In genomic region chr13:24195626-24196025, GRCh38 we compare ENCODE assay signal across 20 cellular contexts. TPM values are rescaled to one million over a fixed set of nuclear protein-coding genes. Genes with fewer than 3 reads are reported as not detected.
DNase-seq lines count a peak whose midpoint lies in the region; ATAC-seq, FAIRE-seq and TF ChIP-seq lines count a peak whose summit lies in the region.
"Had no signal": no experiment of that assay in that cellular context is flagged by ENCODE, and none has a peak within 500 bp of the region (broad histone marks: within the 10 kb centered on the region; RNA-seq: fewer than 3 reads in every experiment).

No MANE protein-coding gene starts in this region.

- 0 out of 2 replicates have a peak, but pooled peaks cover 3% of the 10 kb centered on the region for H4K20me1 ChIP-seq in HepG2 (ENCODE audit: insufficient read depth, low read length)
- H4K20me1 ChIP-seq: BLaER1 treated with 17β-estradiol and CSF1 and Interleukin-3, amounts not matched to agents 10 nM and 100 nM had no signal

- H3K9me3 ChIP-seq in liver (ENCODE audit: control insufficient read depth in 4 of 4, low read length in 3 of 4): no peaks in the 10 kb centered on the region
- H3K9me3 ChIP-seq in HepG2 (ENCODE audit: low read length): no peaks in the 10 kb centered on the region
- no peaks in the 10 kb centered on the region for H3K9me3 ChIP-seq in kidney (ENCODE audit: control insufficient read depth in 1 of 2, low read length in 2 of 2)
- H3K9me3 ChIP-seq in Caco-2: no peaks in the 10 kb centered on the region

- peaks cover 2 to 44% (median 25%) of the 10 kb centered on the region in 4 donors for H3K4me1 ChIP-seq in liver (ENCODE audit: control insufficient read depth in 4 of 4, insufficient read depth in 4 of 4, low read length in 3 of 4)
- H3K4me1 ChIP-seq in HepG2 (ENCODE audit: insufficient read depth, low read length): peaks cover 26% of the 10 kb centered on the region
- H3K4me1 ChIP-seq in kidney (ENCODE audit: control insufficient read depth in 1 of 2, insufficient read depth in 1 of 2, low read depth in 1 of 2, low read length in 2 of 2): peaks cover 19 to 26% of the 10 kb centered on the region in 2 donors
- H3K4me1 ChIP-seq in Caco-2: peaks cover 5% of the 10 kb centered on the region

- TF ChIP-seq EP300 in HepG2 (IDR thresholded peaks at IDR 0.05; ENCODE audit: low read depth in 2 of 2, low read length in 2 of 2) (no peak), HepG2 (CRISPR knock-in tag; IDR thresholded peaks at IDR 0.05; ENCODE audit: borderline replicate concordance) (no peak)

- peaks cover 7% of the 10 kb centered on the region for H3K36me3 Mint-ChIP-seq in nephron (ENCODE audit: low read depth)
- H3K36me3 Mint-ChIP-seq in Caco-2 (ENCODE audit: insufficient read depth, unreplicated experiment): no peaks in the 10 kb centered on the region
- H3K36me3 Mint-ChIP-seq: CD8-positive, alpha-beta T cell had no signal

- CTCF ChIA-PET in HepG2 (lab: Yijun Ruan, JAX; ENCODE audit: low intra/inter-chr PET ratio, low total read pairs) (no interaction called here), Caco-2 (lab: Charles Lee) (no interaction called here)

- H3K36me3 ChIP-seq in liver (ENCODE audit: control insufficient read depth in 4 of 4, insufficient read depth in 3 of 4, low read depth in 1 of 4, low read length in 3 of 4) (no peaks in the 10 kb centered on the region), HepG2 (replicated peaks in 1 of 2; ENCODE audit: control insufficient read depth in 1 of 2, insufficient read depth in 2 of 2, low read length in 2 of 2) (no peaks in the 10 kb centered on the region; a peak in 1 of 5 replicates), kidney (ENCODE audit: control insufficient read depth in 1 of 2, insufficient read depth in 2 of 2, low read length in 2 of 2) (no peaks in the 10 kb centered on the region), Caco-2 (ENCODE audit: control insufficient read depth, insufficient read depth, low read length) (no peaks in the 10 kb centered on the region; the same call in 1 of the 2 replicates)

- POLR2A ChIA-PET in HepG2 (lab: Yijun Ruan, JAX): interaction anchor here (1.2 kb wide), 1 partner anchor 12 kb away, joined by 3 read pairs; no protein-coding TSS in a partner anchor
- POLR2A ChIA-PET in Caco-2 (lab: Charles Lee): no interaction called here

- H3K27me3 ChIP-seq in liver (ENCODE audit: control insufficient read depth in 4 of 4, insufficient read depth in 4 of 4, low read length in 3 of 4) (no peaks in the 10 kb centered on the region), HepG2 (ENCODE audit: control insufficient read depth in 1 of 2, insufficient read depth in 2 of 2, low read length in 2 of 2) (no peaks in the 10 kb centered on the region), Caco-2 (replicated peaks; ENCODE audit: control insufficient read depth, insufficient read depth, low read length) (no peaks in the 10 kb centered on the region)
- H3K27me3 ChIP-seq: BLaER1 treated with 17β-estradiol and CSF1 and Interleukin-3, amounts not matched to agents 10 nM and 100 nM had no signal

- H3K9ac ChIP-seq in liver (ENCODE audit: low read depth in 1 of 2, low read length in 2 of 2) (no peak overlapping the region), HepG2 (ENCODE audit: insufficient read depth, low read depth, low read length) (no peak overlapping the region), kidney (ENCODE audit: low read length in 2 of 2) (no peak overlapping the region)
- H3K9ac ChIP-seq: BLaER1 treated with 17β-estradiol and CSF1 and Interleukin-3, amounts not matched to agents 10 nM and 100 nM had no signal

- ATAC-seq in HepG2 (no peak), HG03442 (IDR thresholded peaks at IDR 0.05; ENCODE audit: unreplicated experiment) (no peak)
- ATAC-seq: CD8-positive, alpha-beta T cell; K562 had no signal

- H3K4me3 Mint-ChIP-seq in nephron (peak overlapping the region in 1 of 3 experiments; percentile 5), Caco-2 (ENCODE audit: unreplicated experiment) (no peak overlapping the region)
- H3K4me3 Mint-ChIP-seq: B cell; CD8-positive, alpha-beta T cell; H9 had no signal

- TF ChIP-seq RAD21 in liver (IDR thresholded peaks at IDR 0.05) (peak in 1 of 2 donors; percentile 17), HepG2 (CRISPR knock-in tag; IDR thresholded peaks at IDR 0.05) (no peak)

- BruUV-seq in HepG2 (replicated peaks; lab: Mats Ljungman, UMichigan): no TSS peak
- no TSS peak for BruUV-seq in Caco-2 (replicated peaks; lab: Mats Ljungman, UMichigan)

- intact Hi-C loops in HepG2 (cut with micrococcal nuclease; ENCODE audit: unreplicated experiment): no loop called here
- intact Hi-C loops in kidney (cut with DNase I): no loop called here
- intact Hi-C loops in Caco-2 (cut with micrococcal nuclease; ENCODE audit: unreplicated experiment): no loop called here

- FAIRE-seq in HepG2 (lab: Jason Lieb, UNC): no peak
- peak; percentile 94 for FAIRE-seq in kidney (lab: Jason Lieb, UNC)
- FAIRE-seq: H1, K562 had no signal

- H3K4me2 ChIP-seq in HepG2 (ENCODE audit: low read depth, low read length): no peak overlapping the region
- H3K4me2 ChIP-seq: BLaER1 treated with 17β-estradiol and CSF1 and Interleukin-3, amounts not matched to agents 10 nM and 100 nM had no signal

- H3K79me2 ChIP-seq in HepG2 (ENCODE audit: insufficient read depth, low read length): peaks cover 10% of the 10 kb centered on the region

- H3K27me3 Mint-ChIP-seq in nephron (ENCODE audit: low read depth) (no peaks in the 10 kb centered on the region), Caco-2 (ENCODE audit: insufficient read depth, unreplicated experiment) (no peaks in the 10 kb centered on the region)
- H3K27me3 Mint-ChIP-seq: B cell had no signal

- H3K4me3 ChIP-seq in liver (ENCODE audit: low read depth in 1 of 3, low read length in 3 of 3): no peak overlapping the region
- no peak overlapping the region for H3K4me3 ChIP-seq in HepG2 (replicated peaks in 1 of 3; ENCODE audit: insufficient read depth in 1 of 3, low read depth in 2 of 3, low read length in 3 of 3)
- H3K4me3 ChIP-seq in kidney (ENCODE audit: low read length in 2 of 2): no peak overlapping the region
- H3K4me3 ChIP-seq in Caco-2 (ENCODE audit: low read depth, low read length): no peak overlapping the region
- H3K4me3 ChIP-seq: BLaER1 treated with 17β-estradiol and CSF1 and Interleukin-3, amounts not matched to agents 10 nM and 100 nM; K562 had no signal

- DNase-seq in HepG2 (ENCODE audit: low spot score) (no peak), kidney (no peak), renal cortical epithelial cell (ENCODE audit: low read depth) (peak; percentile 83), Caco-2 (no peak), HT-29 (ENCODE audit: low spot score) (no peak)
- DNase-seq: 8988T; CD8-positive, alpha-beta T cell; COR-L47; DMS153; DMS79 treated with DMSO at 0.1 percent for 48 hours; GF-D8; H9; IMR-90 had no signal

- H3K27ac ChIP-seq in liver (ENCODE audit: low read depth in 1 of 2, low read length in 2 of 2): peak overlapping the region; percentile 22 to 25
- H3K27ac ChIP-seq in HepG2 (ENCODE audit: extremely low read length, insufficient read depth, low read length): no peak overlapping the region
- H3K27ac ChIP-seq in kidney (ENCODE audit: low read depth in 2 of 2, low read length in 2 of 2): peak overlapping the region; percentile 33 to 77
- H3K27ac ChIP-seq: BLaER1 treated with 17β-estradiol and CSF1 and Interleukin-3, amounts not matched to agents 10 nM and 100 nM had no signal

- H3K4me1 Mint-ChIP-seq in nephron (no peaks in the 10 kb centered on the region), Caco-2 (ENCODE audit: low read depth, unreplicated experiment) (peaks cover 7% of the 10 kb centered on the region)

- in situ Hi-C loops in HepG2 (cut with HindIII; ENCODE audit: extremely low pct_ligation_motif_present, low pct_unique_long_range_greater_than_20kb): no loop called here

- no peak overlapping the region for H2AFZ ChIP-seq in HepG2 (ENCODE audit: low read length)

- H3K27ac Mint-ChIP-seq in nephron (peak overlapping the region; percentile 32 to 73 (median 35)), Caco-2 (ENCODE audit: unreplicated experiment) (no peak overlapping the region)
- H3K27ac Mint-ChIP-seq: B cell; CD8-positive, alpha-beta T cell had no signal

- no peak for TF ChIP-seq CTCF in liver (IDR thresholded peaks at IDR 0.05; ENCODE audit: low read depth, low read length, missing input control)
- TF ChIP-seq CTCF in HepG2 (CRISPR knock-in tag; IDR thresholded peaks at IDR 0.05): no peak
- TF ChIP-seq CTCF in kidney (IDR thresholded peaks at IDR 0.05; ENCODE audit: borderline replicate concordance, extremely low read depth, insufficient read depth): no peak
- no peak for TF ChIP-seq CTCF in nephron (IDR thresholded peaks at IDR 0.05; ENCODE audit: unreplicated experiment in 3 of 3)
- no peak for TF ChIP-seq CTCF in Caco-2 (IDR thresholded peaks at IDR 0.05; ENCODE audit: insufficient read depth in 1 of 2, low read depth in 1 of 2, low read length in 1 of 2, severe bottlenecking in 1 of 2, unreplicated experiment in 1 of 2)

- 26% methylated on average over 1 of the region's 1 CpG for WGBS in liver
- 73% methylated on average over 1 of the region's 1 CpG for WGBS in HepG2 (ENCODE audit: low lambda C conversion rate)

- H3K9me3 Mint-ChIP-seq in nephron: no peaks in the 10 kb centered on the region
- no peaks in the 10 kb centered on the region for H3K9me3 Mint-ChIP-seq in Caco-2 (ENCODE audit: unreplicated experiment)
- H3K9me3 Mint-ChIP-seq: CD8-positive, alpha-beta T cell; H9 had no signal

- TF ChIP-seq POLR2A in HepG2 (IDR thresholded peaks at IDR 0.05; ENCODE audit: insufficient read depth in 1 of 2, low read depth in 2 of 2, low read length in 2 of 2): no peak

RNA-seq across cellular contexts. Expression of gene SPATA13, which starts 35.1 kb away (rescaled TPM):
- 10 to 100 TPM; 16.7 to 57.6 TPM for total RNA-seq in liver
- polyA plus RNA-seq in liver: 10 to 100 TPM in 1 of 2 donors, 1 to 10 TPM in 1; 10.0 to 24.1 TPM
- 11.3 and 13.7 TPM in 2 replicates for total RNA-seq in HepG2 (2016; rRNA removed; fragmentation: Illumina TruSeq; extraction: Trizol)
- total RNA-seq in HepG2 (2016; cell fraction: cytosol; rRNA removed; fragmentation: Illumina TruSeq; extraction: Trizol; ENCODE audit: low read depth): 11.8 and 12.8 TPM in 2 replicates
- total RNA-seq in HepG2 (2016; cell fraction: insoluble cytoplasmic fraction; rRNA removed; fragmentation: Illumina TruSeq; extraction: Trizol): 10.7 and 11.9 TPM in 2 replicates
- total RNA-seq in HepG2 (2016; cell fraction: membrane; rRNA removed; fragmentation: Illumina TruSeq; extraction: Trizol): 14.0 and 14.4 TPM in 2 replicates
- 14.8 and 20.6 TPM in 2 replicates for total RNA-seq in HepG2 (2016; cell fraction: nucleus; rRNA removed; fragmentation: Illumina TruSeq; extraction: Trizol)
- polyA plus RNA-seq in HepG2 (2011; rRNA removed): 11.9 and 14.2 TPM in 2 replicates
- polyA plus RNA-seq in HepG2 (2011; cell fraction: cytosol; rRNA removed): 7.6 and 7.8 TPM in 2 replicates
- 16.9 and 19.6 TPM in 2 replicates for polyA plus RNA-seq in HepG2 (2011; cell fraction: nucleus; rRNA removed)
- polyA plus RNA-seq in HepG2 (2012): 9.0 and 12.6 TPM in 2 replicates
- 0.14 and 0.44 TPM in 2 replicates for polyA plus RNA-seq in HepG2 (2016; cell fraction: cytosol; fragmentation: Illumina TruSeq; extraction: Trizol; ENCODE audit: low read depth)
- 8.3 and 9.4 TPM in 2 replicates for polyA plus RNA-seq in HepG2 (2016; cell fraction: insoluble cytoplasmic fraction; fragmentation: Illumina TruSeq; extraction: Trizol; ENCODE audit: low read depth)
- 1.0 and 1.1 TPM in 2 replicates for polyA plus RNA-seq in HepG2 (2016; cell fraction: membrane; fragmentation: Illumina TruSeq; extraction: Trizol; ENCODE audit: low read depth)
- 19.2 and 24.3 TPM in 2 replicates for polyA plus RNA-seq in HepG2 (2016; cell fraction: nucleus; fragmentation: Illumina TruSeq; extraction: Trizol; ENCODE audit: insufficient read depth, low read depth)
- 7.6 and 24.7 TPM in 2 replicates for polyA minus RNA-seq in HepG2 (2011; rRNA and poly(A)+ RNA removed; ENCODE audit: low replicate concordance)
- polyA minus RNA-seq in HepG2 (2011; cell fraction: cytosol; rRNA and poly(A)+ RNA removed): 12.2 and 13.8 TPM in 2 replicates
- 33.6 and 33.8 TPM in 2 replicates for polyA minus RNA-seq in HepG2 (2011; cell fraction: nucleus; rRNA and poly(A)+ RNA removed)
- total RNA-seq in kidney: 69.2 TPM
- polyA plus RNA-seq in kidney (ENCODE audit: insufficient read depth, low read depth, low replicate concordance): 12.3 TPM
- 7.3 and 27.4 TPM in 2 replicates for total RNA-seq in renal cortical epithelial cell
- total RNA-seq in Caco-2 (2022): 10.1 and 10.5 TPM in 2 replicates
- total RNA-seq in HT-29 (2014; rRNA removed; shearing (Covaris generic)): 52.5 and 71.1 TPM in 2 replicates
